Comparison of ENCODE assay signal across 8 cellular contexts in genomic region chr18:23452728-23453656, GRCh38.
A peak's percentile ranks its signal among the peaks of the same experiment; 100 is the strongest.
DNase-seq lines count a peak whose midpoint lies in the region; ATAC-seq lines count a peak whose summit lies in the region.

Gene RIOK3, plus strand, starts transcription at chr18:23453287. Its CDS starts 153 bp downstream, at chr18:23453440.

- peak; percentile 96 for DNase-seq in AG08396 (ENCODE audit: low spot score)
- DNase-seq in NCI-H345 treated with DMSO at 0.1 percent for 48 hours (lab: John Stamatoyannopoulos, UW; ENCODE audit: unreplicated experiment): peak; percentile 92
- peak; percentile 73 to 84 (median 79) for DNase-seq in activated CD4-positive, CD25-positive, alpha-beta regulatory T cell (lab: John Stamatoyannopoulos, UW)
- DNase-seq in central memory CD4-positive, alpha-beta T cell: peak; percentile 80
- DNase-seq in inferior parietal cortex (ENCODE audit: extremely low spot score): peak; percentile 97
- peak; percentile 77 to 93 for DNase-seq in stimulated activated CD4-positive, alpha-beta T cell treated with anti-CD3 and anti-CD28 coated beads, Interleukin-12 subunit alpha, Interleukin-12 subunit beta, amount 100 ng/mL, for 24 hours (ENCODE audit: low read depth in 2 of 2)

- ATAC-seq in GM19023 (IDR thresholded peaks at IDR 0.05; ENCODE audit: unreplicated experiment) (peak; percentile 99), HG03280 (IDR thresholded peaks at IDR 0.05; ENCODE audit: unreplicated experiment) (peak; percentile 97)

Comparison
In these comparisons a context has a peak if more than half of its experiments do, and no peak if none do; other contexts are left out.
1. Peak in every context shown above with its lines: DNase-seq and ATAC-seq.